In the genomic region with DNA sequence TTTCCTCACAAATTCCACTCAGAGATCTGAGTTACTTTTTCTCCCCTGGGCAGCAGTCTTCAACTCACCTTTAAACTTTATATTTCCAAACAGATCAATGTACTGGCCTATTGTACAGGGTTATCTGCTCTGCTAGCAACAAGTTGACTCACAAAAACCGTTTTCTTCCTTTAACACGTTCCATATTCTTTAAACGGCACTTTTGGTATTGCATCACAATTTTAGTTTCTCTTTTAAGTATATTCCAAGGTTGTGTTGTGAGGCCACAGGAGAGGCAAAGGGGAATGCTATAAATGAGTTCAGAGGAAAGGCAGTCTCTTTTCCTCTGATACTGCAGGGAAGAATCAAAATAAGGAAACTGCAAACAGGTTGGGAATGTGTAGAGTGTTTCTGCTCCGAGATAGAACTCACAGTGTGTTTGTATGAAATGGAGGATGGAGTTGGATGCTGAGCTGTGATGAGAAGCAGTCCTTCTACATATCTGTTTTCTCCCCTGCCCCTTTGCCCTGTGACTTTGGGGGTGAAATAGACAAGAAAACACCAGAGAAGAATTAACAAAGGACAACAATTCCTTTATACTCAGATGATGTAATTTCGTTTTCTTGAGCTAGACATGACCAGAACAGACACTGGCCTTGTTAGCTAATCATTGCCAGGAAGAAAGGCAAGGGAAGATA, we compare ENCODE assay signal across 12 cellular contexts.
DNase-seq lines count a peak whose midpoint lies in the region; ATAC-seq and TF ChIP-seq lines count a peak whose summit lies in the region.
"Had no signal": no experiment of that assay in that cellular context is flagged by ENCODE, and none has a peak within 500 bp of the region (broad histone marks: within the 10 kb centered on the region; RNA-seq: fewer than 3 reads in every experiment).

No MANE protein-coding gene starts in this region.

- H3K9me3 ChIP-seq in DND-41 (ENCODE audit: insufficient read depth, low read length, severe bottlenecking) (no peaks in the 10 kb centered on the region), mucosa of stomach (ENCODE audit: control insufficient read depth, low read length) (no peaks in the 10 kb centered on the region)

- H3K36me3 ChIP-seq in DND-41 (ENCODE audit: insufficient read depth, low read length), result no peaks in the 10 kb centered on the region
- no peaks in the 10 kb centered on the region for H3K36me3 ChIP-seq in mucosa of stomach (ENCODE audit: control insufficient read depth, insufficient read depth, low read length)

- TF ChIP-seq CTCF in DND-41 (IDR thresholded peaks at IDR 0.05; ENCODE audit: borderline replicate concordance, extremely low read depth, low read length, poor library complexity, severe bottlenecking), result no peak
- no peak for TF ChIP-seq CTCF in NB4 (IDR thresholded peaks at IDR 0.05; ENCODE audit: low read depth, low read length)

- H3K27me3 ChIP-seq in DND-41 (ENCODE audit: insufficient read depth, low read length, poor library complexity) (no peaks in the 10 kb centered on the region), mucosa of stomach (ENCODE audit: control insufficient read depth, insufficient read depth, low read length) (no peaks in the 10 kb centered on the region)

- H4K20me1 ChIP-seq in DND-41 (ENCODE audit: insufficient read depth, low read length), result no peaks in the 10 kb centered on the region

- TF ChIP-seq POLR2A in NB4 (IDR thresholded peaks at IDR 0.05; ENCODE audit: extremely low read depth, insufficient read length), result no peak

- no peaks in the 10 kb centered on the region for H3K4me1 ChIP-seq in DND-41 (ENCODE audit: insufficient read depth, low read length)
- H3K4me1 ChIP-seq in mucosa of stomach (ENCODE audit: control insufficient read depth, insufficient read depth, low read length), result peaks cover 11% of the 10 kb centered on the region

- no peak for ATAC-seq in DND-41 (ENCODE audit: insufficient read depth, low read depth)

- H2AFZ ChIP-seq in DND-41 (ENCODE audit: low read depth, low read length), result no peak overlapping the region

- no peaks in the 10 kb centered on the region for H3K79me2 ChIP-seq in DND-41 (ENCODE audit: insufficient read depth, low read length)

- peak overlapping the region; percentile 38; the same call in 1 of the 2 replicates for H3K4me2 ChIP-seq in DND-41 (ENCODE audit: insufficient read depth, low read length)

- H3K4me3 ChIP-seq in DND-41 (ENCODE audit: low read depth in 1 of 2, low read length in 2 of 2) (no peak overlapping the region), NB4 (ENCODE audit: low read depth, low read length) (no peak overlapping the region), mucosa of stomach (ENCODE audit: low read length) (no peak overlapping the region)

- DNase-seq in DND-41 (no peak), NB4 (ENCODE audit: low read depth) (peak; percentile 35), dedifferentiated amniotic fluid mesenchymal stem cell (ENCODE audit: extremely low spot score) (peak; percentile 18), NCI-H524 (lab: John Stamatoyannopoulos, UW) (no peak), ecto neural progenitor cell (ENCODE audit: low spot score) (no peak), LoVo (ENCODE audit: low spot score) (no peak), T-helper 9 cell (no peak)
- DNase-seq: CD4-positive, CD25-positive, alpha-beta regulatory T cell; NCI-H526; stimulated activated CD4-positive, alpha-beta T cell treated with anti-CD3 and anti-CD28 coated beads, Interleukin-4, amount 100 ng/mL, for 24 hours; T1000 had no signal

- no peak overlapping the region for H3K27ac ChIP-seq in DND-41 (ENCODE audit: low read length)

- H3K9ac ChIP-seq in DND-41 (ENCODE audit: low read depth, low read length) (no peak overlapping the region), mucosa of stomach (ENCODE audit: low read length) (peak overlapping the region; percentile 42)

Comparison
In these comparisons a context has a peak if more than half of its experiments do, and no peak if none do; other contexts are left out.
1. DNase-seq: peak in NB4 (single experiment) and dedifferentiated amniotic fluid mesenchymal stem cell (single experiment); none in DND-41 (single experiment), NCI-H524 (0 of 2), ecto neural progenitor cell (single experiment), LoVo (single experiment) and T-helper 9 cell (single experiment).